In genomic region chr1:237012789-237013383, GRCh38 we compare ENCODE assay signal across 13 cellular contexts. TPM values are rescaled to one million over a fixed set of nuclear protein-coding genes. Genes with fewer than 3 reads are reported as not detected.
DNase-seq lines count a peak whose midpoint lies in the region; ATAC-seq and TF ChIP-seq lines count a peak whose summit lies in the region.
"Had no signal": no experiment of that assay in that cellular context is flagged by ENCODE, and none has a peak within 500 bp of the region (broad histone marks: within the 10 kb centered on the region; RNA-seq: fewer than 3 reads in every experiment).

No MANE protein-coding gene starts in this region.

- TF ChIP-seq CTCF in MCF 10A (IDR thresholded peaks at IDR 0.05; ENCODE audit: unreplicated experiment), result no peak
- no peak for TF ChIP-seq CTCF in left lung (IDR thresholded peaks at IDR 0.05)

- no peaks in the 10 kb centered on the region for H3K9me3 ChIP-seq in left lung
- H3K9me3 ChIP-seq in CD8-positive, alpha-beta memory T cell (ENCODE audit: low read length), result no peaks in the 10 kb centered on the region
- H3K9me3 ChIP-seq: right lobe of liver had no signal

- H3K4me3 Mint-ChIP-seq in MCF 10A (ENCODE audit: unreplicated experiment), result peak overlapping the region; percentile 49
- no peak overlapping the region for H3K4me3 Mint-ChIP-seq in naive thymus-derived CD8-positive, alpha-beta T cell
- H3K4me3 Mint-ChIP-seq in CD8-positive, alpha-beta memory T cell, result no peak overlapping the region

- ATAC-seq in left lung (peak; percentile 91), HG02759 (IDR thresholded peaks at IDR 0.05; ENCODE audit: unreplicated experiment) (no peak)
- no peak for ATAC-seq in naive thymus-derived CD8-positive, alpha-beta T cell

- peaks cover 13% of the 10 kb centered on the region for H3K4me1 Mint-ChIP-seq in MCF 10A (ENCODE audit: insufficient read depth, unreplicated experiment)
- no peaks in the 10 kb centered on the region for H3K4me1 Mint-ChIP-seq in naive thymus-derived CD8-positive, alpha-beta T cell
- no peaks in the 10 kb centered on the region for H3K4me1 Mint-ChIP-seq in CD8-positive, alpha-beta memory T cell

- intact Hi-C loops in MCF 10A (cut with micrococcal nuclease) (no loop called here), left lung (cut with DNase I) (no loop called here)

- no TSS peak for BruUV-seq in MCF 10A (replicated peaks; lab: Mats Ljungman, UMichigan)

- no peaks in the 10 kb centered on the region for H3K36me3 ChIP-seq in left lung
- no peaks in the 10 kb centered on the region for H3K36me3 ChIP-seq in CD8-positive, alpha-beta memory T cell (ENCODE audit: insufficient read depth, low read length)
- H3K36me3 ChIP-seq: right lobe of liver had no signal

- H3K4me3 ChIP-seq in left lung, result no peak overlapping the region
- H3K4me3 ChIP-seq in CD8-positive, alpha-beta memory T cell (ENCODE audit: low read length), result no peak overlapping the region
- H3K4me3 ChIP-seq: right lobe of liver had no signal

- H3K27ac ChIP-seq in left lung, result peak overlapping the region; percentile 54 to 67
- H3K27ac ChIP-seq in CD8-positive, alpha-beta memory T cell (ENCODE audit: low read depth, low read length), result no peak overlapping the region
- H3K27ac ChIP-seq: right lobe of liver, VCaP had no signal

- H3K4me1 ChIP-seq in left lung, result peaks cover 0 to 6% of the 10 kb centered on the region in 2 donors
- no peaks in the 10 kb centered on the region for H3K4me1 ChIP-seq in CD8-positive, alpha-beta memory T cell (ENCODE audit: insufficient read depth, low read length)
- H3K4me1 ChIP-seq: right lobe of liver had no signal

- DNase-seq in ACHN (peak; percentile 79), LoVo (ENCODE audit: low spot score) (peak; percentile 60), MCF 10A (ENCODE audit: unreplicated experiment) (peak; percentile 99), left lung (peak; percentile 82 to 87), middle frontal gyrus (ENCODE audit: extremely low spot score, low spot score) (no peak)
- no peak for DNase-seq in naive thymus-derived CD8-positive, alpha-beta T cell
- DNase-seq in CD8-positive, alpha-beta memory T cell, result no peak
- DNase-seq: NCI-H1417 treated with DMSO at 0.1 percent for 48 hours; right lobe of liver; stimulated activated naive CD4-positive, alpha-beta T cell had no signal

- peak overlapping the region; percentile 88 for H3K27ac Mint-ChIP-seq in MCF 10A (ENCODE audit: low read depth, unreplicated experiment)
- H3K27ac Mint-ChIP-seq in naive thymus-derived CD8-positive, alpha-beta T cell, result no peak overlapping the region
- H3K27ac Mint-ChIP-seq in CD8-positive, alpha-beta memory T cell, result no peak overlapping the region

- CTCF ChIA-PET in MCF 10A (lab: Yijun Ruan, JAX), result interaction anchor here (0.6 to 1.2 kb wide), 2 partner anchors 16 to 60 kb away, joined by 3 to 4 read pairs; no protein-coding TSS in a partner anchor
- CTCF ChIA-PET in CD8-positive, alpha-beta memory T cell (lab: Charles Lee), result no interaction called here

- in situ Hi-C loops in ACHN (cut with HindIII; ENCODE audit: low pct_ligation_motif_present, low pct_unique_long_range_greater_than_20kb, low sequenced_read_pairs), result no loop called here

- H3K9me3 Mint-ChIP-seq in MCF 10A (ENCODE audit: unreplicated experiment), result no peaks in the 10 kb centered on the region
- no peaks in the 10 kb centered on the region for H3K9me3 Mint-ChIP-seq in naive thymus-derived CD8-positive, alpha-beta T cell
- no peaks in the 10 kb centered on the region for H3K9me3 Mint-ChIP-seq in CD8-positive, alpha-beta memory T cell

- H3K27me3 ChIP-seq in left lung, result no peaks in the 10 kb centered on the region
- no peaks in the 10 kb centered on the region for H3K27me3 ChIP-seq in CD8-positive, alpha-beta memory T cell (ENCODE audit: insufficient read depth, low read length, poor library complexity, severe bottlenecking)
- H3K27me3 ChIP-seq: right lobe of liver had no signal

- no peaks in the 10 kb centered on the region for H3K36me3 Mint-ChIP-seq in MCF 10A (ENCODE audit: insufficient read depth, unreplicated experiment)
- no peaks in the 10 kb centered on the region for H3K36me3 Mint-ChIP-seq in naive thymus-derived CD8-positive, alpha-beta T cell
- H3K36me3 Mint-ChIP-seq in CD8-positive, alpha-beta memory T cell, result no peaks in the 10 kb centered on the region

- POLR2A ChIA-PET in MCF 10A (lab: Yijun Ruan, JAX), result interaction anchor here (0.8 to 1.1 kb wide), 2 partner anchors 96 to 410 kb away, joined by 3 read pairs; no protein-coding TSS in a partner anchor
- POLR2A ChIA-PET in naive thymus-derived CD8-positive, alpha-beta T cell (lab: Charles Lee), result no interaction called here
- POLR2A ChIA-PET in CD8-positive, alpha-beta memory T cell (lab: Charles Lee), result no interaction called here

- H3K27me3 Mint-ChIP-seq in MCF 10A (ENCODE audit: insufficient read depth, unreplicated experiment), result peaks cover 19% of the 10 kb centered on the region
- H3K27me3 Mint-ChIP-seq in naive thymus-derived CD8-positive, alpha-beta T cell, result peaks cover 0 to 20% (median under 1%) of the 10 kb centered on the region in 5 donors
- peaks cover 2 to 18% of the 10 kb centered on the region in 2 donors for H3K27me3 Mint-ChIP-seq in CD8-positive, alpha-beta memory T cell

RNA-seq across cellular contexts. Expression of gene MT1HL1, which starts 8.6 kb away (rescaled TPM):
- not detected in 2 replicates for total RNA-seq in MCF 10A (2022)
- total RNA-seq in left lung, result not detected
- total RNA-seq in naive thymus-derived CD8-positive, alpha-beta T cell, result not detected
- polyA plus RNA-seq in naive thymus-derived CD8-positive, alpha-beta T cell, result not detected
- not detected for total RNA-seq in CD8-positive, alpha-beta memory T cell
- not detected for polyA plus RNA-seq in CD8-positive, alpha-beta memory T cell
- total RNA-seq: right lobe of liver had no signal
- polyA plus RNA-seq: BJ had no signal

RNA-seq across cellular contexts. Expression of gene RYR2, which starts 29.1 kb away (rescaled TPM):
- 4.0 and 5.3 TPM in 2 replicates for total RNA-seq in MCF 10A (2022)
- total RNA-seq in left lung, result 10 to 100 TPM in 1 of 2 donors, 1 to 10 TPM in 1; 4.7 to 10.3 TPM
- not detected for total RNA-seq in naive thymus-derived CD8-positive, alpha-beta T cell
- not detected for polyA plus RNA-seq in naive thymus-derived CD8-positive, alpha-beta T cell
- under 1 TPM; 0.11 to 0.13 TPM for total RNA-seq in CD8-positive, alpha-beta memory T cell
- polyA plus RNA-seq in CD8-positive, alpha-beta memory T cell, result 0.06 TPM
- polyA plus RNA-seq: BJ had no signal

Comparison
In these comparisons a context has a peak if more than half of its experiments do, and no peak if none do; other contexts are left out.
1. DNase-seq: peak in ACHN (single experiment), LoVo (single experiment), MCF 10A (single experiment) and left lung (2 of 2); none in naive thymus-derived CD8-positive, alpha-beta T cell (0 of 10), middle frontal gyrus (single experiment) and CD8-positive, alpha-beta memory T cell (0 of 5).